In the genomic region with DNA sequence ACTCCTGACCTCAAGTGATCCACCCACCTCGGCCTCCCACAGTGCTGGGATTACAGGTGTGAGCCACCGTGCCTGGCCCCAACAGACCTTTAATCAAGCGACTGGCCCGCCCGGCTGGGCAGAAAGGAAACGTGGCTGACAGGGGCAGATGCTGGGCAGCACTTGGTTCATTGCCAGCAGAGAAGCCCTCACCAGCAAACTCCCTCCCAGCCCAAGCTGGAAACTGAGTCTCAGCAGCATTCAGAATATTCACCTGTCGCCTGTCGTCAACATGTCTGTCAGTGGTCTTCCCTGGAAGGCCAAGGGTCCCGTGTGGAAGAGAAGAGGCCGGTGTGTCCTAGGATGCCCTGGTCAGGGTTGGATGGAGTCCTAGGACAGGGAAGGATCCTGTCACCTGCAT, we compare ENCODE assay signal across 20 cellular contexts.
"Had no signal": no experiment of that assay in that cellular context is flagged by ENCODE, and none has a peak within 500 bp of the region (broad histone marks: within the 10 kb centered on the region; RNA-seq: fewer than 3 reads in every experiment).

No MANE protein-coding gene starts in this region.

- H3K9me3 ChIP-seq: SK-N-SH had no signal

- DNase-seq: IMR-90, Karpas-422, KG1, MM.1S, NCI-H1092 treated with DMSO at 0.1 percent for 48 hours, NCI-H1436, NCI-H187, NCI-H2029, NCI-H2081 treated with DMSO at 0.1 percent for 48 hours, NCI-H2171, NCI-H226, NCI-H446, NCI-H510A, NCI-H524 treated with DMSO at 0.1 percent for 48 hours, NCI-H69, NCI-H774, SHP77, SK-N-SH had no signal

- H3K27ac ChIP-seq: RWPE1 had no signal

- ATAC-seq: HepG2 had no signal
